Comparison of ENCODE assay signal across 9 cellular contexts in the genomic region with DNA sequence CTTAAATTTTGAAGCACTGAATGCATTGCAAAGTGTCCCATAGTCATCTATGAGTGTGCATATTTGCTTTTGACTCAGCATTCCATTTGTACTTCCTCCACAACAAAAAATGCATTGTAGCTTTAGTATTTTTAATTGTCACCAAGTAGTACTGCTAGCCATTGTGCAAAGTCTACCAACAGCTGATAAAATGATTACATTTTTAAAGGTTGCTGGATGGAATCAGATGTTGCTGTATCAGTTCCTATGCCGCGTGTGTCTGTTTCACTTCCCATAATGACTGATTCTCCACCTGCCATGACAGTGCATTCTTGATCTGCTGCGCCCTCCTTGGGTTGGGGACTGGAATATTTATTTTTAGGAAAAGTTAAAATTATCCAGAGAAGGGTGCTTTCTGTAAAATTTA. TPM values are rescaled to one million over a fixed set of nuclear protein-coding genes. Genes with fewer than 3 reads are reported as not detected.
DNase-seq lines count a peak whose midpoint lies in the region; ATAC-seq, FAIRE-seq and TF ChIP-seq lines count a peak whose summit lies in the region.
"Had no signal": no experiment of that assay in that cellular context is flagged by ENCODE, and none has a peak within 500 bp of the region (broad histone marks: within the 10 kb centered on the region; RNA-seq: fewer than 3 reads in every experiment).

No MANE protein-coding gene starts in this region.

- no peaks in the 10 kb centered on the region for H3K9me2 ChIP-seq in DOHH2 (replicated peaks; ENCODE audit: control insufficient read depth, low read length)

- no peaks in the 10 kb centered on the region for H3K27me3 ChIP-seq in DOHH2 (ENCODE audit: control insufficient read depth, low read length)
- H3K27me3 ChIP-seq in K562 (ENCODE audit: control insufficient read depth in 2 of 2, insufficient read depth in 2 of 2, low read length in 2 of 2) = no peaks in the 10 kb centered on the region
- H3K27me3 ChIP-seq in BE2C = no peaks in the 10 kb centered on the region

- H3K36me3 Mint-ChIP-seq in naive thymus-derived CD8-positive, alpha-beta T cell = peaks cover 0 to 9% (median 0%) of the 10 kb centered on the region in 3 donors

- WGBS in K562 (ENCODE audit: insufficient coverage, low coverage, missing lambda C conversion rate) = 7% methylated on average over 3 of the region's 3 CpGs

- ATAC-seq in GM19463 (IDR thresholded peaks at IDR 0.05; ENCODE audit: unreplicated experiment) (peak; percentile 71), HG03280 (IDR thresholded peaks at IDR 0.05; ENCODE audit: unreplicated experiment) (peak; percentile 71), K562 (peak; percentile 87)
- ATAC-seq in naive thymus-derived CD8-positive, alpha-beta T cell = no peak

- peak; percentile 19 to 49 (median 28) for DNase-seq in K562 (ENCODE audit: extremely low read depth in 1 of 4, low spot score in 3 of 4)
- DNase-seq in BE2C = no peak
- DNase-seq in COLO829 (ENCODE audit: low spot score) = no peak
- DNase-seq in nucleus accumbens (lab: John Stamatoyannopoulos, UW) = no peak
- DNase-seq in naive thymus-derived CD8-positive, alpha-beta T cell = no peak

- H3K4me3 Mint-ChIP-seq in naive thymus-derived CD8-positive, alpha-beta T cell = no peak overlapping the region

- H2AFZ ChIP-seq in K562 (ENCODE audit: low read depth, low read length) = peak overlapping the region; percentile 80

- H3K9me3 Mint-ChIP-seq in naive thymus-derived CD8-positive, alpha-beta T cell = no peaks in the 10 kb centered on the region

- H3K4me2 ChIP-seq in DOHH2 (ENCODE audit: low read length) = peak overlapping the region; percentile 48
- H3K4me2 ChIP-seq in K562 (ENCODE audit: insufficient read depth, low read length) = peak overlapping the region; percentile 50

- no peak overlapping the region for H3K27ac Mint-ChIP-seq in naive thymus-derived CD8-positive, alpha-beta T cell

- H3K4me1 ChIP-seq in DOHH2 (ENCODE audit: control insufficient read depth, low read length) (peaks cover 32% of the 10 kb centered on the region), K562 (replicated peaks in 1 of 2; ENCODE audit: control insufficient read depth in 2 of 2, insufficient read depth in 2 of 2, low read length in 2 of 2) (peaks cover 0 to 16% of the 10 kb centered on the region in 2 experiments; a peak in 4 of 5 replicates), BE2C (peaks cover 3% of the 10 kb centered on the region; the same call in 1 of the 2 replicates)

- H4K20me1 ChIP-seq in DOHH2 (ENCODE audit: control insufficient read depth, insufficient read depth, low read depth, low read length) (peaks cover 17% of the 10 kb centered on the region), K562 (replicated peaks; ENCODE audit: control insufficient read depth, insufficient read depth, low read length) (no peaks in the 10 kb centered on the region)

- intact Hi-C loops in K562 (cut with micrococcal nuclease) = loop anchor here (5.0 kb wide), 1 partner anchor 51 kb away; no protein-coding TSS in a partner anchor

- TF ChIP-seq CTCF in DOHH2 (IDR thresholded peaks at IDR 0.05; ENCODE audit: low read depth, low read length, poor library complexity, severe bottlenecking) (peak; percentile 44), K562 (IDR thresholded peaks at IDR 0.05 in 2 of 3, conservative IDR thresholded peaks at IDR 0.05 in 1 of 3; ENCODE audit: insufficient read depth in 2 of 3, low read depth in 1 of 3, low read length in 3 of 3) (peak; percentile 12 to 46 (median 33); a peak in 3 of 6 replicates), BE2C (IDR thresholded peaks at IDR 0.05; ENCODE audit: low read depth, low read length) (no peak)

- no peak overlapping the region for H3K9ac ChIP-seq in K562 (ENCODE audit: insufficient read depth in 1 of 2, low read depth in 2 of 2, low read length in 2 of 2)

- 0 out of 2 replicates have a peak, but pooled peaks cover 4% of the 10 kb centered on the region for H3F3A ChIP-seq in DOHH2 (ENCODE audit: control insufficient read depth, insufficient read depth)

- peak; percentile 33 to 47; a peak in 2 of 4 replicates for TF ChIP-seq RAD21 in K562 (CRISPR knock-in tag; conservative IDR thresholded peaks at IDR 0.05 in 1 of 2, IDR thresholded peaks at IDR 0.05 in 1 of 2)

- no peak overlapping the region for H3K27ac ChIP-seq in DOHH2 (ENCODE audit: low read depth, low read length)
- H3K27ac ChIP-seq in K562 (ENCODE audit: extremely low read depth, low read depth, low read length) = peak overlapping the region; percentile 41; the same call in 2 of the 3 replicates

- H3K4me3 ChIP-seq in DOHH2 (ENCODE audit: low read length) (peak overlapping the region; percentile 23; the same call in 1 of the 2 replicates), K562 (no peak overlapping the region), BE2C (ENCODE audit: low read depth, low read length) (no peak overlapping the region)

- FAIRE-seq in K562 (lab: Jason Lieb, UNC) = peak; percentile 76
- FAIRE-seq: keratinocyte had no signal

- in situ Hi-C loops in K562 (cut with MboI) = no loop called here

- CTCF ChIA-PET in K562 (lab: Yijun Ruan, JAX; ENCODE audit: low intra/inter-chr PET ratio) = no interaction called here

- H3K27me3 Mint-ChIP-seq in naive thymus-derived CD8-positive, alpha-beta T cell = no peaks in the 10 kb centered on the region

- H3K4me1 Mint-ChIP-seq in naive thymus-derived CD8-positive, alpha-beta T cell = peaks cover 8 to 35% (median 18%) of the 10 kb centered on the region in 4 donors

- no peak for TF ChIP-seq EP300 in K562 (IDR thresholded peaks at IDR 0.05; ENCODE audit: low read length)

- H3K9me1 ChIP-seq in K562 (ENCODE audit: control insufficient read depth, insufficient read depth, low read length) = no peaks in the 10 kb centered on the region

- POLR2A ChIA-PET in K562 (lab: Yijun Ruan, JAX) = no interaction called here
- POLR2A ChIA-PET in naive thymus-derived CD8-positive, alpha-beta T cell (lab: Charles Lee) = no interaction called here

- no peaks in the 10 kb centered on the region for H3K9me3 ChIP-seq in DOHH2 (ENCODE audit: control insufficient read depth, insufficient read depth, low read length)
- no peaks in the 10 kb centered on the region for H3K9me3 ChIP-seq in K562 (replicated peaks; ENCODE audit: control insufficient read depth, insufficient read depth, low read depth, low read length)
- H3K9me3 ChIP-seq in BE2C = no peaks in the 10 kb centered on the region

- no TSS peak for BruUV-seq in K562 (replicated peaks; lab: Mats Ljungman, UMichigan)

- H3K79me2 ChIP-seq in DOHH2 (ENCODE audit: control insufficient read depth, low read length) = peaks cover 37% of the 10 kb centered on the region
- H3K79me2 ChIP-seq in K562 (ENCODE audit: control insufficient read depth, insufficient read depth, low read length) = no peaks in the 10 kb centered on the region

- H3K36me3 ChIP-seq in DOHH2 (ENCODE audit: control insufficient read depth, low read length) (no peaks in the 10 kb centered on the region), K562 (ENCODE audit: control insufficient read depth, insufficient read depth, low read length) (no peaks in the 10 kb centered on the region), BE2C (no peaks in the 10 kb centered on the region)

- TF ChIP-seq POLR2A in K562 (conservative IDR thresholded peaks at IDR 0.05) = no peak

RNA-seq across cellular contexts. Expression of a gene that starts 41.2 kb away (rescaled TPM):
- 2.6 and 8.5 TPM in 2 replicates for total RNA-seq in K562 (2011; cell fraction: chromatin; rRNA removed; ENCODE audit: low replicate concordance)
- 2.2 and 2.8 TPM in 2 replicates for total RNA-seq in K562 (2011; cell fraction: nucleolus; rRNA removed)
- total RNA-seq in K562 (2011; cell fraction: nucleoplasm; rRNA removed) = 5.3 and 7.3 TPM in 2 replicates
- 2.8 and 2.9 TPM in 2 replicates for total RNA-seq in K562 (2014; rRNA removed)
- 5.1 and 5.5 TPM in 2 replicates for total RNA-seq in K562 (2014; rRNA removed; fragmentation: Illumina TruSeq; extraction: Trizol)
- total RNA-seq in K562 (2015; rRNA removed; fragmentation: Illumina TruSeq; extraction: Trizol) = 4.4 and 5.4 TPM in 2 replicates
- 4.1 and 4.6 TPM in 2 replicates for total RNA-seq in K562 (2021)
- polyA plus RNA-seq in K562 (2011; rRNA removed) = 2.5 and 3.2 TPM in 2 replicates
- 1.3 and 2.3 TPM in 2 replicates for polyA plus RNA-seq in K562 (2011; cell fraction: cytosol; rRNA removed)
- polyA plus RNA-seq in K562 (2011; cell fraction: nucleus; rRNA removed) = 2.6 and 4.0 TPM in 2 replicates
- polyA plus RNA-seq in K562 (2012) = 1.8 and 2.1 TPM in 2 replicates
- 2.2 and 2.9 TPM in 2 replicates for polyA plus RNA-seq in K562 (2014; fragmentation: Illumina TruSeq; extraction: Trizol)
- 1 to 10 TPM; 3.5 to 5.9 TPM for polyA plus RNA-seq in K562 (2014; fragmentation: Nextera tagmentation; extraction: Ambion mirVana)
- 1.4 and 1.5 TPM in 2 replicates for polyA plus RNA-seq in K562 (2014; rRNA removed)
- 8.3 and 10.2 TPM in 2 replicates for polyA minus RNA-seq in K562 (2011; rRNA and poly(A)+ RNA removed)
- polyA minus RNA-seq in K562 (2011; cell fraction: cytosol; rRNA and poly(A)+ RNA removed) = 5.1 and 5.4 TPM in 2 replicates
- 2.3 and 6.3 TPM in 2 replicates for polyA minus RNA-seq in K562 (2011; cell fraction: nucleus; rRNA and poly(A)+ RNA removed)
- 1.6 TPM for polyA plus RNA-seq in BE2C (2012; ENCODE audit: insufficient read depth, insufficient read length, low read depth)
- 1 to 10 TPM; 6.1 to 6.3 TPM for total RNA-seq in naive thymus-derived CD8-positive, alpha-beta T cell
- polyA plus RNA-seq in naive thymus-derived CD8-positive, alpha-beta T cell = 1 to 10 TPM; 1.5 to 2.5 (median 1.6) TPM

RNA-seq across cellular contexts. Expression of a gene that starts 42.3 kb away (rescaled TPM):
- total RNA-seq in K562 (2011; cell fraction: chromatin; rRNA removed; ENCODE audit: low replicate concordance) = 5.3 and 12.6 TPM in 2 replicates
- 2.5 and 3.2 TPM in 2 replicates for total RNA-seq in K562 (2011; cell fraction: nucleolus; rRNA removed)
- 9.2 and 16.5 TPM in 2 replicates for total RNA-seq in K562 (2011; cell fraction: nucleoplasm; rRNA removed)
- total RNA-seq in K562 (2014; rRNA removed) (6.4 and 6.8 TPM in 2 replicates), K562 (2014; rRNA removed; fragmentation: Illumina TruSeq; extraction: Trizol) (14.6 and 16.0 TPM in 2 replicates), K562 (2015; rRNA removed; fragmentation: Illumina TruSeq; extraction: Trizol) (10.9 and 11.3 TPM in 2 replicates), K562 (2021) (11.2 and 13.2 TPM in 2 replicates)
- polyA plus RNA-seq in K562 (2011; rRNA removed) (26.8 and 36.6 TPM in 2 replicates), K562 (2014; fragmentation: Illumina TruSeq; extraction: Trizol) (13.2 and 17.7 TPM in 2 replicates), K562 (2014; fragmentation: Nextera tagmentation; extraction: Ambion mirVana) (10 to 100 TPM in 1 of 2 experiments, 1 to 10 TPM in 1; 7.7 to 12.0 TPM), K562 (2014; rRNA removed) (13.5 and 14.8 TPM in 2 replicates)
- 5.7 and 15.9 TPM in 2 replicates for polyA plus RNA-seq in K562 (2011; cell fraction: cytosol; rRNA removed)
- 8.2 and 16.8 TPM in 2 replicates for polyA plus RNA-seq in K562 (2011; cell fraction: nucleus; rRNA removed)
- 10.7 and 16.5 TPM in 2 replicates for polyA plus RNA-seq in K562 (2012)
- 16.3 and 26.2 TPM in 2 replicates for polyA minus RNA-seq in K562 (2011; rRNA and poly(A)+ RNA removed)
- polyA minus RNA-seq in K562 (2011; cell fraction: cytosol; rRNA and poly(A)+ RNA removed) = 5.6 and 5.9 TPM in 2 replicates
- 2.8 and 10.9 TPM in 2 replicates for polyA minus RNA-seq in K562 (2011; cell fraction: nucleus; rRNA and poly(A)+ RNA removed)
- polyA plus RNA-seq in BE2C (2012; ENCODE audit: insufficient read depth, insufficient read length, low read depth) = 21.0 TPM
- 10 to 100 TPM; 13.9 to 16.0 TPM for total RNA-seq in naive thymus-derived CD8-positive, alpha-beta T cell
- polyA plus RNA-seq in naive thymus-derived CD8-positive, alpha-beta T cell = 10 to 100 TPM; 26.1 to 37.4 (median 32.2) TPM

Comparison
In these comparisons a context has a peak if more than half of its experiments do, and no peak if none do; other contexts are left out.
1. ATAC-seq: peak in GM19463 (single experiment), HG03280 (single experiment) and K562 (single experiment); none in naive thymus-derived CD8-positive, alpha-beta T cell (0 of 2).
2. DNase-seq: peak in K562 (4 of 4); none in BE2C (single experiment), COLO829 (single experiment), nucleus accumbens (0 of 56) and naive thymus-derived CD8-positive, alpha-beta T cell (0 of 10).